Comparison of ENCODE assay signal across 20 cellular contexts in the genomic region with DNA sequence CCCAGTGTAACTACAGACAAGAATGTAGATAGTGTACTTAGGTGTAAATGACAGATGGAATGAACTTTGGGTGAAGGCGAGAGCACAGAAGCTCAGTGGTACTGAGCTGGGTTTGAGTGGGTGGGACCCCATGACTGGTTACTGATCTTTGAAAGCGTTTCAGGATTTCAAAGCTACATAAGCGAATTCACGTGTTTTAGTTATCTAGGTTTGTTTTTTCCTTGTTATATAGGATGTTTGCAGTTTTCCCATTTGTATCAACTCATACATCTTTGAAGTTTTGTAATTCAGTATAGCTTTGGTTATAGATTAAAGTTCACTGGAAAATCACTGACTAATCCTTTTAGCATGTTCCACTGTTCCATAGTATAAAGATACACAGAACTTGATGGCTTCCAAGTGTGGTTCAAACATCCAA.
"Had no signal": no experiment of that assay in that cellular context is flagged by ENCODE, and none has a peak within 500 bp of the region (broad histone marks: within the 10 kb centered on the region; RNA-seq: fewer than 3 reads in every experiment).

No MANE protein-coding gene starts in this region.

- H3K9me3 Mint-ChIP-seq: dendritic cell treated with granulocyte-macrophage colony-stimulating factor and Interleukin-4, amounts not matched to agents 40 ng/mL and 50 ng/mL, for 4 days; mesothelial cell of epicardium; naive B cell had no signal

- FAIRE-seq: endothelial cell of umbilical vein, frontal cortex, islet of Langerhans, keratinocyte had no signal

- H3K4me3 Mint-ChIP-seq: dendritic cell treated with granulocyte-macrophage colony-stimulating factor and Interleukin-4, amounts not matched to agents 40 ng/mL and 50 ng/mL, for 4 days; mesothelial cell of epicardium; naive B cell had no signal

- H3K27me3 Mint-ChIP-seq: dendritic cell treated with granulocyte-macrophage colony-stimulating factor and Interleukin-4, amounts not matched to agents 40 ng/mL and 50 ng/mL, for 4 days; naive B cell had no signal

- ATAC-seq: foreskin keratinocyte, gastroesophageal sphincter, heart left ventricle, left cardiac atrium, left lung, left ventricle myocardium superior, lower lobe of right lung, mucosa of descending colon had no signal

- H3K4me1 Mint-ChIP-seq: naive B cell had no signal

- H3K27ac Mint-ChIP-seq: dendritic cell treated with granulocyte-macrophage colony-stimulating factor and Interleukin-4, amounts not matched to agents 40 ng/mL and 50 ng/mL, for 4 days; mesothelial cell of epicardium; naive B cell had no signal

- H3K36me3 Mint-ChIP-seq: naive B cell had no signal

- DNase-seq: colonic mucosa; cortex of kidney; effector memory CD4-positive, alpha-beta T cell; foreskin keratinocyte; heart left ventricle; hippocampal formation; left cardiac atrium; left lung; left ventricle myocardium superior; lower lobe of right lung; mesenchymal stem cell; mucosa of descending colon; naive B cell had no signal
